Comparison of ENCODE assay signal across 1 cellular context in genomic region chr3:196726788-196727675, GRCh38.
TF ChIP-seq lines count a peak whose summit lies in the region.

No MANE protein-coding gene starts in this region.

TF ChIP-seq in HepG2, 621 proteins besides CTCF, POLR2A, EP300 and RAD21:
- TF ChIP-seq ZNF839 (CRISPR knock-in tag; IDR thresholded peaks at IDR 0.05; ENCODE audit: borderline replicate concordance) (no peak), CBX1 (IDR thresholded peaks at IDR 0.05; ENCODE audit: low read depth) (no peak), ZSCAN9 (CRISPR knock-in tag; IDR thresholded peaks at IDR 0.05; ENCODE audit: borderline replicate concordance) (no peak), PRMT3 (CRISPR knock-in tag; IDR thresholded peaks at IDR 0.05; ENCODE audit: borderline replicate concordance, low read depth) (no peak), HMG20B (CRISPR knock-in tag; conservative IDR thresholded peaks at IDR 0.05) (no peak)
- TF ChIP-seq, protein P1, sequence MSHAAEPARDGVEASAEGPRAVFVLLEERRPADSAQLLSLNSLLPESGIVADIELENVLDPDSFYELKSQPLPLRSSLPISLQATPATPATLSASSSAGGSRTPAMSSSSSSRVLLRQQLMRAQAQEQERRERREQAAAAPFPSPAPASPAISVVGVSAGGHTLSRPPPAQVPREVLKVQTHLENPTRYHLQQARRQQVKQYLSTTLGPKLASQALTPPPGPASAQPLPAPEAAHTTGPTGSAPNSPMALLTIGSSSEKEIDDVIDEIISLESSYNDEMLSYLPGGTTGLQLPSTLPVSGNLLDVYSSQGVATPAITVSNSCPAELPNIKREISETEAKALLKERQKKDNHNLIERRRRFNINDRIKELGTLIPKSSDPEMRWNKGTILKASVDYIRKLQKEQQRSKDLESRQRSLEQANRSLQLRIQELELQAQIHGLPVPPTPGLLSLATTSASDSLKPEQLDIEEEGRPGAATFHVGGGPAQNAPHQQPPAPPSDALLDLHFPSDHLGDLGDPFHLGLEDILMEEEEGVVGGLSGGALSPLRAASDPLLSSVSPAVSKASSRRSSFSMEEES (CRISPR knock-in tag; IDR thresholded peaks at IDR 0.05), result no peak
TF ChIP-seq in HepG2: peak in this region for 0.
